1 cellular context compared by ENCODE assay signal in genomic region chr7:2513702-2514101, GRCh38.
TF ChIP-seq lines count a peak whose summit lies in the region.

No MANE protein-coding gene starts in this region.

TF ChIP-seq in SK-N-SH, 30 proteins besides CTCF, POLR2A, EP300 and RAD21 (continued from another document):
- no peak for TF ChIP-seq TEAD4 (IDR thresholded peaks at IDR 0.05; ENCODE audit: borderline replicate concordance, insufficient read depth)
